ENCODE assay signal across 14 cellular contexts in genomic region chrX:31353095-31353494, GRCh38.
A peak's percentile ranks its signal among the peaks of the same experiment; 100 is the strongest.
DNase-seq lines count a peak whose midpoint lies in the region; FAIRE-seq and TF ChIP-seq lines count a peak whose summit lies in the region.
"Had no signal": no experiment of that assay in that cellular context is flagged by ENCODE, and none has a peak within 500 bp of the region (broad histone marks: within the 10 kb centered on the region; RNA-seq: fewer than 3 reads in every experiment).

No MANE protein-coding gene starts in this region.

- no peaks in the 10 kb centered on the region for H3K4me1 ChIP-seq in mesendoderm (ENCODE audit: control insufficient read depth, low read depth, low read length)
- H3K4me1 ChIP-seq: stomach had no signal

- no peak overlapping the region for H2BK5ac ChIP-seq in mesendoderm (ENCODE audit: low read length)

- FAIRE-seq in G401.6 (lab: Jason Lieb, UNC) = peak; percentile 97
- FAIRE-seq: endometrium had no signal

- H3K9ac ChIP-seq in mesendoderm (ENCODE audit: low read length) = no peak overlapping the region

- no peak overlapping the region for H4K5ac ChIP-seq in mesendoderm (ENCODE audit: low read length)

- H3K18ac ChIP-seq in mesendoderm (ENCODE audit: low read length) = no peak overlapping the region

- no peak overlapping the region for H2BK15ac ChIP-seq in mesendoderm (replicated peaks; ENCODE audit: low read depth)

- no peak overlapping the region for H3K23ac ChIP-seq in mesendoderm (ENCODE audit: low read length)

- no peak overlapping the region for H3K27ac ChIP-seq in mesendoderm (ENCODE audit: low read depth, low read length)
- H3K27ac ChIP-seq: stomach, VCaP had no signal

- no peak for TF ChIP-seq POLR2A in erythroblast (IDR thresholded peaks at IDR 0.05; ENCODE audit: low read length)

- H3K79me2 ChIP-seq in mesendoderm (ENCODE audit: control insufficient read depth, insufficient read depth, low read length) = no peaks in the 10 kb centered on the region

- H3K4me2 ChIP-seq in mesendoderm (ENCODE audit: low read length) = no peak overlapping the region

- no peak overlapping the region for H2BK120ac ChIP-seq in mesendoderm (ENCODE audit: low read depth, low read length)

- H3K27me3 ChIP-seq in mesendoderm (ENCODE audit: insufficient read depth, low read length, poor library complexity) = no peaks in the 10 kb centered on the region
- H3K27me3 ChIP-seq: stomach had no signal

- H3K4me3 ChIP-seq in cardiac fibroblast (replicated peaks in 1 of 2; ENCODE audit: low read depth in 2 of 2, low read length in 2 of 2) (no peak overlapping the region), mesendoderm (ENCODE audit: low read length) (no peak overlapping the region)
- H3K4me3 ChIP-seq: stomach had no signal

- DNase-seq in NCI-H226 (peak; percentile 77), cardiac fibroblast (ENCODE audit: low read depth in 2 of 2) (peak; percentile 51 to 67), mesendoderm (peak; percentile 85), DMS 273 (lab: John Stamatoyannopoulos, UW; ENCODE audit: unreplicated experiment) (no peak), G401 (ENCODE audit: low spot score) (no peak), erythroblast (lab: John Stamatoyannopoulos, UW) (no peak)
- no peak for DNase-seq in activated effector memory CD4-positive, alpha-beta T cell treated with Interleukin-2 at 50 U/mL for 16 hours
- DNase-seq: activated T-cell treated with anti-CD3 and anti-CD28 coated beads for 4 hours; Right ventricle myocardium superior; stimulated activated CD4-positive, alpha-beta T cell treated with anti-CD3 and anti-CD28 coated beads, Interleukin-1b, Interleukin-23, amount 100 ng/mL, for 48 hours; stomach had no signal

- no peak overlapping the region for H2AK5ac ChIP-seq in mesendoderm (ENCODE audit: low read length)

- H3K79me1 ChIP-seq in mesendoderm (ENCODE audit: low read length) = no peaks in the 10 kb centered on the region

- no peak overlapping the region for H3K56ac ChIP-seq in mesendoderm (ENCODE audit: low read length)

- no CpG with 5 or more reads among the region's 4 CpGs for WGBS in mesendoderm (ENCODE audit: extremely low coverage, insufficient coverage, low lambda C conversion rate)

- H3K4ac ChIP-seq in mesendoderm (ENCODE audit: low read depth, low read length) = no peak overlapping the region

- no peak overlapping the region for H4K8ac ChIP-seq in mesendoderm (ENCODE audit: low read depth, low read length)

- TF ChIP-seq CTCF in cardiac fibroblast (IDR thresholded peaks at IDR 0.05; ENCODE audit: low read depth, low read length) = no peak

- H3K36me3 ChIP-seq in mesendoderm (ENCODE audit: control insufficient read depth, insufficient read depth, low read length) = no peaks in the 10 kb centered on the region
- H3K36me3 ChIP-seq: stomach had no signal

- in situ Hi-C loops in G401 (cut with HindIII; ENCODE audit: low sequenced_read_pairs) = no loop called here

Comparison
In these comparisons a context has a peak if more than half of its experiments do, and no peak if none do; other contexts are left out.
1. DNase-seq: peak in NCI-H226 (single experiment), cardiac fibroblast (2 of 2) and mesendoderm (single experiment); none in activated effector memory CD4-positive, alpha-beta T cell treated with Interleukin-2 at 50 U/mL for 16 hours (single experiment), DMS 273 (single experiment), G401 (single experiment) and erythroblast (0 of 2).